1 cellular context compared by ENCODE assay signal in the genomic region with DNA sequence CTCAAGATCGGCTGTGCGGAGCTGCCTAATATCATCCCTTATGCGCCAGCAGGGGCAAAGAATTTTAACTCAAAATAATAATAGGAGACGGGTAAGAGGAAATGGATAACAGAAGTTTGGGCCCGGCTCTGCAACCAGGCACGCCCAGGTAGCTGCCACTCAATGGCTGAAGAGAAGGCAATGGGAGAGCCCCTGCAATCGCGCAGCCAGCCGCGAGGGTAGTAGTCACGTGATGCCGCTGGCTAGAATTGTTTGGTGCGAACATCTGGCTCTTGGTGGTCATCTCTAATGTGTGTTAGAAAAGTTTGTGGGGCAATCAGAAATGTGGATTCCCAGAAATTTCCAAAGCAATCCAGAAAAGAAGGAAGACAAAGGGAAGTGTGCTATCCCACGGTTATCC.
TF ChIP-seq lines count a peak whose summit lies in the region.

No MANE protein-coding gene starts in this region.

TF ChIP-seq in K562, 482 proteins besides CTCF, POLR2A, EP300 and RAD21 (continued from another document):
- TF ChIP-seq, protein P1, sequence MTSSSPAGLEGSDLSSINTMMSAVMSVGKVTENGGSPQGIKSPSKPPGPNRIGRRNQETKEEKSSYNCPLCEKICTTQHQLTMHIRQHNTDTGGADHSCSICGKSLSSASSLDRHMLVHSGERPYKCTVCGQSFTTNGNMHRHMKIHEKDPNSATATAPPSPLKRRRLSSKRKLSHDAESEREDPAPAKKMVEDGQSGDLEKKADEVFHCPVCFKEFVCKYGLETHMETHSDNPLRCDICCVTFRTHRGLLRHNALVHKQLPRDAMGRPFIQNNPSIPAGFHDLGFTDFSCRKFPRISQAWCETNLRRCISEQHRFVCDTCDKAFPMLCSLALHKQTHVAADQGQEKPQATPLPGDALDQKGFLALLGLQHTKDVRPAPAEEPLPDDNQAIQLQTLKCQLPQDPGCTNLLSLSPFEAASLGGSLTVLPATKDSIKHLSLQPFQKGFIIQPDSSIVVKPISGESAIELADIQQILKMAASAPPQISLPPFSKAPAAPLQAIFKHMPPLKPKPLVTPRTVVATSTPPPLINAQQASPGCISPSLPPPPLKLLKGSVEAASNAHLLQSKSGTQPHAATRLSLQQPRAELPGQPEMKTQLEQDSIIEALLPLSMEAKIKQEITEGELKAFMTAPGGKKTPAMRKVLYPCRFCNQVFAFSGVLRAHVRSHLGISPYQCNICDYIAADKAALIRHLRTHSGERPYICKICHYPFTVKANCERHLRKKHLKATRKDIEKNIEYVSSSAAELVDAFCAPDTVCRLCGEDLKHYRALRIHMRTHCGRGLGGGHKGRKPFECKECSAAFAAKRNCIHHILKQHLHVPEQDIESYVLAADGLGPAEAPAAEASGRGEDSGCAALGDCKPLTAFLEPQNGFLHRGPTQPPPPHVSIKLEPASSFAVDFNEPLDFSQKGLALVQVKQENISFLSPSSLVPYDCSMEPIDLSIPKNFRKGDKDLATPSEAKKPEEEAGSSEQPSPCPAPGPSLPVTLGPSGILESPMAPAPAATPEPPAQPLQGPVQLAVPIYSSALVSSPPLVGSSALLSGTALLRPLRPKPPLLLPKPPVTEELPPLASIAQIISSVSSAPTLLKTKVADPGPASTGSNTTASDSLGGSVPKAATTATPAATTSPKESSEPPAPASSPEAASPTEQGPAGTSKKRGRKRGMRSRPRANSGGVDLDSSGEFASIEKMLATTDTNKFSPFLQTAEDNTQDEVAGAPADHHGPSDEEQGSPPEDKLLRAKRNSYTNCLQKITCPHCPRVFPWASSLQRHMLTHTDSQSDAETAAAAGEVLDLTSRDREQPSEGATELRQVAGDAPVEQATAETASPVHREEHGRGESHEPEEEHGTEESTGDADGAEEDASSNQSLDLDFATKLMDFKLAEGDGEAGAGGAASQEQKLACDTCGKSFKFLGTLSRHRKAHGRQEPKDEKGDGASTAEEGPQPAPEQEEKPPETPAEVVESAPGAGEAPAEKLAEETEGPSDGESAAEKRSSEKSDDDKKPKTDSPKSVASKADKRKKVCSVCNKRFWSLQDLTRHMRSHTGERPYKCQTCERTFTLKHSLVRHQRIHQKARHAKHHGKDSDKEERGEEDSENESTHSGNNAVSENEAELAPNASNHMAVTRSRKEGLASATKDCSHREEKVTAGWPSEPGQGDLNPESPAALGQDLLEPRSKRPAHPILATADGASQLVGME (CRISPR knock-in tag; IDR thresholded peaks at IDR 0.05), result no peak
- TF ChIP-seq ZNF197 (CRISPR knock-in tag; IDR thresholded peaks at IDR 0.05; ENCODE audit: low read depth) (no peak), SMARCE1 (IDR thresholded peaks at IDR 0.05) (no peak), HNRNPH1 (optimal IDR thresholded peaks at IDR 0.05; ENCODE audit: low read depth, low read length) (no peak), PHF20 (IDR thresholded peaks at IDR 0.05; ENCODE audit: partially characterized antibody) (no peak), RBM22 (IDR thresholded peaks at IDR 0.05; ENCODE audit: low read depth, low read length, poor library complexity, severe bottlenecking) (no peak), EGR1 (conservative IDR thresholded peaks at IDR 0.05) (no peak), RAD51 (IDR thresholded peaks at IDR 0.05; ENCODE audit: borderline replicate concordance, low read depth) (peak; percentile 32; the same call in 1 of the 2 replicates), HNRNPUL1 (IDR thresholded peaks at IDR 0.05; ENCODE audit: low read length) (no peak), POLR3A (IDR thresholded peaks at IDR 0.05; ENCODE audit: borderline replicate concordance, extremely low read depth, insufficient read depth, insufficient read length) (no peak), CBX1 (IDR thresholded peaks at IDR 0.05; ENCODE audit: low read depth) (no peak)
- TF ChIP-seq, protein P2, sequence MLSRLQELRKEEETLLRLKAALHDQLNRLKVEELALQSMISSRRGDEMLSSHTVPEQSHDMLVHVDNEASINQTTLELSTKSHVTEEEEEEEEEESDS (CRISPR knock-in tag; IDR thresholded peaks at IDR 0.05), result no peak
- TF ChIP-seq, protein P3, sequence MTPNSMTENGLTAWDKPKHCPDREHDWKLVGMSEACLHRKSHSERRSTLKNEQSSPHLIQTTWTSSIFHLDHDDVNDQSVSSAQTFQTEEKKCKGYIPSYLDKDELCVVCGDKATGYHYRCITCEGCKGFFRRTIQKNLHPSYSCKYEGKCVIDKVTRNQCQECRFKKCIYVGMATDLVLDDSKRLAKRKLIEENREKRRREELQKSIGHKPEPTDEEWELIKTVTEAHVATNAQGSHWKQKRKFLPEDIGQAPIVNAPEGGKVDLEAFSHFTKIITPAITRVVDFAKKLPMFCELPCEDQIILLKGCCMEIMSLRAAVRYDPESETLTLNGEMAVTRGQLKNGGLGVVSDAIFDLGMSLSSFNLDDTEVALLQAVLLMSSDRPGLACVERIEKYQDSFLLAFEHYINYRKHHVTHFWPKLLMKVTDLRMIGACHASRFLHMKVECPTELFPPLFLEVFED (CRISPR knock-in tag; conservative IDR thresholded peaks at IDR 0.05), result no peak
- TF ChIP-seq, protein P4, sequence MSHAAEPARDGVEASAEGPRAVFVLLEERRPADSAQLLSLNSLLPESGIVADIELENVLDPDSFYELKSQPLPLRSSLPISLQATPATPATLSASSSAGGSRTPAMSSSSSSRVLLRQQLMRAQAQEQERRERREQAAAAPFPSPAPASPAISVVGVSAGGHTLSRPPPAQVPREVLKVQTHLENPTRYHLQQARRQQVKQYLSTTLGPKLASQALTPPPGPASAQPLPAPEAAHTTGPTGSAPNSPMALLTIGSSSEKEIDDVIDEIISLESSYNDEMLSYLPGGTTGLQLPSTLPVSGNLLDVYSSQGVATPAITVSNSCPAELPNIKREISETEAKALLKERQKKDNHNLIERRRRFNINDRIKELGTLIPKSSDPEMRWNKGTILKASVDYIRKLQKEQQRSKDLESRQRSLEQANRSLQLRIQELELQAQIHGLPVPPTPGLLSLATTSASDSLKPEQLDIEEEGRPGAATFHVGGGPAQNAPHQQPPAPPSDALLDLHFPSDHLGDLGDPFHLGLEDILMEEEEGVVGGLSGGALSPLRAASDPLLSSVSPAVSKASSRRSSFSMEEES (CRISPR knock-in tag; IDR thresholded peaks at IDR 0.05), result peak; percentile 71
